8 cellular contexts compared by ENCODE assay signal in genomic region chr17:1649844-1650409, GRCh38. TPM values are rescaled to one million over a fixed set of nuclear protein-coding genes. Genes with fewer than 3 reads are reported as not detected.
DNase-seq lines count a peak whose midpoint lies in the region; ATAC-seq and TF ChIP-seq lines count a peak whose summit lies in the region.

Gene RILP, minus strand, starts transcription at chr17:1649866. Its CDS starts 62 bp downstream, at chr17:1649804.

- no peaks in the 10 kb centered on the region for H3K79me2 ChIP-seq in GM23338 (replicated peaks; ENCODE audit: insufficient read depth)
- no peaks in the 10 kb centered on the region for H3K79me2 ChIP-seq in PC-3 (ENCODE audit: low read length)

- TF ChIP-seq CTCF in GM23338 (conservative IDR thresholded peaks at IDR 0.05; ENCODE audit: low read depth in 2 of 2) (no peak), PC-3 (conservative IDR thresholded peaks at IDR 0.05; ENCODE audit: low read depth, low read length) (no peak), choroid plexus epithelial cell (conservative IDR thresholded peaks at IDR 0.05; ENCODE audit: low read depth, low read length) (no peak)

- H3K4me1 ChIP-seq in GM23338 (ENCODE audit: insufficient read depth) (peaks cover 14% of the 10 kb centered on the region; the same call in 1 of the 2 replicates), PC-3 (ENCODE audit: insufficient read depth, low read length) (peaks cover 12% of the 10 kb centered on the region)

- H3K4me3 ChIP-seq in GM23338 (peak within 1 kb of the TSS; percentile 75), PC-3 (ENCODE audit: low read length) (peak within 1 kb of the TSS; percentile 76), choroid plexus epithelial cell (ENCODE audit: low read depth, low read length) (peak within 1 kb of the TSS; percentile 68)

- ATAC-seq in GM23338 (peak; percentile 19), PC-3 (peak; percentile 62)
- ATAC-seq in stimulated activated naive CD8-positive, alpha-beta T cell treated with anti-CD3 and anti-CD28 coated beads, Interleukin-15, amount 100 ng/mL, for 72 hours, result peak; percentile 20

- H3K27me3 Mint-ChIP-seq in GM23338 (ENCODE audit: insufficient read depth, low read depth, poor library complexity), result peaks cover 24% of the 10 kb centered on the region
- H3K27me3 Mint-ChIP-seq in stimulated activated naive CD8-positive, alpha-beta T cell treated with anti-CD3 and anti-CD28 coated beads, Interleukin-15, amount 100 ng/mL, for 72 hours, result no peaks in the 10 kb centered on the region

- POLR2A ChIA-PET in PC-3 (lab: Charles Lee; ENCODE audit: unreplicated experiment) (interaction anchor here (0.6 to 2.6 kb wide), 4 partner anchors 19 to 190 kb away, joined by 3 to 18 read pairs (median 6); partner anchors contain the start of gene SLC43A2), HEK293T (lab: Yijun Ruan, JAX) (interaction anchor here (0.6 to 1.5 kb wide), 6 partner anchors 9 to 67 kb away, joined by 3 to 5 read pairs (median 4); no protein-coding TSS in a partner anchor)

- peak within 1 kb of the TSS; percentile 67 for H3K9ac ChIP-seq in PC-3 (ENCODE audit: low read length)

- no peaks in the 10 kb centered on the region for H3K9me2 ChIP-seq in GM23338 (ENCODE audit: insufficient read depth)
- no peaks in the 10 kb centered on the region for H3K9me2 ChIP-seq in PC-3 (replicated peaks; ENCODE audit: low read length)

- H3K36me3 Mint-ChIP-seq in GM23338 (ENCODE audit: low read depth), result peaks cover 44% of the 10 kb centered on the region

- BruUV-seq in PC-3 (replicated peaks; lab: Mats Ljungman, UMichigan), result TSS peak; percentile 84

- H3K4me1 Mint-ChIP-seq in GM23338, result peaks cover 24% of the 10 kb centered on the region
- peaks cover 65% of the 10 kb centered on the region for H3K4me1 Mint-ChIP-seq in stimulated activated naive CD8-positive, alpha-beta T cell treated with anti-CD3 and anti-CD28 coated beads, Interleukin-15, amount 100 ng/mL, for 72 hours

- H2AFZ ChIP-seq in GM23338 (peak within 1 kb of the TSS; percentile 98), PC-3 (ENCODE audit: low read length) (peak within 1 kb of the TSS; percentile 93)

- H3K9me3 Mint-ChIP-seq in GM23338, result no peaks in the 10 kb centered on the region
- no peaks in the 10 kb centered on the region for H3K9me3 Mint-ChIP-seq in stimulated activated naive CD8-positive, alpha-beta T cell treated with anti-CD3 and anti-CD28 coated beads, Interleukin-15, amount 100 ng/mL, for 72 hours

- H3K9me3 ChIP-seq in PC-3 (ENCODE audit: low read length), result no peaks in the 10 kb centered on the region

- peaks cover 43% of the 10 kb centered on the region for H3F3A ChIP-seq in GM23338 (replicated peaks; ENCODE audit: low read depth)
- H3F3A ChIP-seq in PC-3 (ENCODE audit: low read length, unreplicated experiment), result no peaks in the 10 kb centered on the region

- H3K4me3 Mint-ChIP-seq in GM23338, result peak within 1 kb of the TSS; percentile 73
- peak within 1 kb of the TSS; percentile 69 to 89 for H3K4me3 Mint-ChIP-seq in stimulated activated naive CD8-positive, alpha-beta T cell treated with anti-CD3 and anti-CD28 coated beads, Interleukin-15, amount 100 ng/mL, for 72 hours

- intact Hi-C loops in PC-3 (cut with micrococcal nuclease), result loop anchor here (2.0 kb wide), 2 partner anchors 67 to 179 kb away; partner anchors contain the start of gene SMYD4

- H3K4me2 ChIP-seq in GM23338 (peak within 1 kb of the TSS; percentile 88), PC-3 (ENCODE audit: low read length) (peak within 1 kb of the TSS; percentile 94)

- no peak within 1 kb of the TSS for H3K27ac Mint-ChIP-seq in GM23338
- peak within 1 kb of the TSS in 1 of 2 donors; percentile 63 for H3K27ac Mint-ChIP-seq in stimulated activated naive CD8-positive, alpha-beta T cell treated with anti-CD3 and anti-CD28 coated beads, Interleukin-15, amount 100 ng/mL, for 72 hours

- H3K27ac ChIP-seq in GM23338 (ENCODE audit: low read depth), result peak within 1 kb of the TSS; percentile 59; the same call in 1 of the 2 replicates
- H3K27ac ChIP-seq in PC-3 (ENCODE audit: low read length), result peak within 1 kb of the TSS; percentile 79

- CTCF ChIA-PET in PC-3 (lab: Charles Lee) (interaction anchor here (1.4 to 2.6 kb wide), 2 partner anchors 19 to 75 kb away, joined by 10 to 24 read pairs; no protein-coding TSS in a partner anchor), HEK293T (lab: Yijun Ruan, JAX) (interaction anchor here (0.7 to 2.9 kb wide), 9 partner anchors 9 to 75 kb away, joined by 3 to 13 read pairs (median 4); no protein-coding TSS in a partner anchor)

- H3K27me3 ChIP-seq in GM23338 (ENCODE audit: insufficient read depth), result no peaks in the 10 kb centered on the region
- H3K27me3 ChIP-seq in PC-3 (ENCODE audit: low read length), result no peaks in the 10 kb centered on the region

- H4K20me1 ChIP-seq in GM23338 (replicated peaks; ENCODE audit: insufficient read depth) (peaks cover 10% of the 10 kb centered on the region; the same call in 1 of the 2 replicates), PC-3 (ENCODE audit: low read length) (no peaks in the 10 kb centered on the region)

- DNase-seq in AG20443 (ENCODE audit: low spot score), result peak; percentile 67
- DNase-seq in GM23338 (ENCODE audit: low spot score), result peak; percentile 69
- peak; percentile 76 for DNase-seq in PC-3
- no peak for DNase-seq in choroid plexus epithelial cell (ENCODE audit: low read depth)
- DNase-seq in left kidney (ENCODE audit: low read depth, low spot score), result peak; percentile 42
- no peak for DNase-seq in stimulated activated naive CD8-positive, alpha-beta T cell treated with anti-CD3 and anti-CD28 coated beads, Interleukin-15, amount 100 ng/mL, for 72 hours
- no peak for DNase-seq in stimulated activated CD8-positive, alpha-beta memory T cell treated with anti-CD3 and anti-CD28 coated beads, Interleukin-4, amount 100 ng/mL, for 48 hours
- no peak for DNase-seq in HEK293T (ENCODE audit: extremely low spot score)

- H3K36me3 ChIP-seq in GM23338 (ENCODE audit: insufficient read depth) (peaks cover 38% of the 10 kb centered on the region), PC-3 (ENCODE audit: low read depth, low read length) (peaks cover 21% of the 10 kb centered on the region)

TF ChIP-seq in GM23338, 12 proteins besides CTCF, POLR2A, EP300 and RAD21 (continues in another document):
- TF ChIP-seq, protein P1, sequence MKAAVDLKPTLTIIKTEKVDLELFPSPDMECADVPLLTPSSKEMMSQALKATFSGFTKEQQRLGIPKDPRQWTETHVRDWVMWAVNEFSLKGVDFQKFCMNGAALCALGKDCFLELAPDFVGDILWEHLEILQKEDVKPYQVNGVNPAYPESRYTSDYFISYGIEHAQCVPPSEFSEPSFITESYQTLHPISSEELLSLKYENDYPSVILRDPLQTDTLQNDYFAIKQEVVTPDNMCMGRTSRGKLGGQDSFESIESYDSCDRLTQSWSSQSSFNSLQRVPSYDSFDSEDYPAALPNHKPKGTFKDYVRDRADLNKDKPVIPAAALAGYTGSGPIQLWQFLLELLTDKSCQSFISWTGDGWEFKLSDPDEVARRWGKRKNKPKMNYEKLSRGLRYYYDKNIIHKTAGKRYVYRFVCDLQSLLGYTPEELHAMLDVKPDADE (IDR thresholded peaks at IDR 0.05), result no peak

TF ChIP-seq in HEK293T, 16 proteins besides CTCF, POLR2A, EP300 and RAD21:
- TF ChIP-seq ARNT (IDR thresholded peaks at IDR 0.05) (no peak), LEF1 (IDR thresholded peaks at IDR 0.05; ENCODE audit: borderline replicate concordance) (no peak), BHLHE40 (IDR thresholded peaks at IDR 0.05; ENCODE audit: borderline replicate concordance) (no peak), SUZ12 (IDR thresholded peaks at IDR 0.05) (no peak), HDGF (IDR thresholded peaks at IDR 0.05; ENCODE audit: borderline replicate concordance) (no peak), FOXM1 (IDR thresholded peaks at IDR 0.05; ENCODE audit: borderline replicate concordance) (no peak), L3MBTL2 (conservative IDR thresholded peaks at IDR 0.05) (no peak), ZNF384 (IDR thresholded peaks at IDR 0.05) (no peak), FOXK2 (IDR thresholded peaks at IDR 0.05) (no peak), TARDBP (IDR thresholded peaks at IDR 0.05) (no peak), SP1 (IDR thresholded peaks at IDR 0.05) (no peak), FOXA1 (IDR thresholded peaks at IDR 0.05) (no peak), ELF4 (IDR thresholded peaks at IDR 0.05) (no peak), CTBP1 (IDR thresholded peaks at IDR 0.05; ENCODE audit: borderline replicate concordance) (no peak), PKNOX1 (IDR thresholded peaks at IDR 0.05) (no peak), NFRKB (IDR thresholded peaks at IDR 0.05) (no peak)

RNA-seq across cellular contexts. Expression of gene RILP, which starts in this region (rescaled TPM):
- total RNA-seq in GM23338 (2014; rRNA removed; shearing (Covaris generic)), result 9.2 and 17.4 TPM in 2 replicates
- polyA plus RNA-seq in GM23338 (2016; fragmentation: Nextera tagmentation; extraction: Ambion mirVana), result 8.6 and 10.8 TPM in 2 replicates
- total RNA-seq in PC-3 (2014; rRNA removed), result 27.6 and 27.8 TPM in 2 replicates

Comparison
In these comparisons a context has a peak if more than half of its experiments do, and no peak if none do; other contexts are left out.
1. DNase-seq: peak in AG20443 (single experiment), GM23338 (single experiment), PC-3 (single experiment) and left kidney (single experiment); none in choroid plexus epithelial cell (single experiment), stimulated activated naive CD8-positive, alpha-beta T cell treated with anti-CD3 and anti-CD28 coated beads, Interleukin-15, amount 100 ng/mL, for 72 hours (0 of 2), stimulated activated CD8-positive, alpha-beta memory T cell treated with anti-CD3 and anti-CD28 coated beads, Interleukin-4, amount 100 ng/mL, for 48 hours (single experiment) and HEK293T (single experiment).
2. Peak in every context shown above with its lines, with median percentiles within 50 percentile points of each other: ATAC-seq and H3K4me3 ChIP-seq.